In genomic region chr11:17386331-17387084, GRCh38 we compare ENCODE assay signal across 1 cellular context.
A peak's percentile ranks its signal among the peaks of the same experiment; 100 is the strongest.
TF ChIP-seq lines count a peak whose summit lies in the region.

No MANE protein-coding gene starts in this region.

TF ChIP-seq in K562, 482 proteins besides CTCF, POLR2A, EP300 and RAD21 (continued from another document and continues in another):
- TF ChIP-seq ESRRA (IDR thresholded peaks at IDR 0.05; ENCODE audit: borderline replicate concordance, low read depth) (no peak), LCOR (CRISPR knock-in tag; IDR thresholded peaks at IDR 0.05) (no peak), JUND (IDR thresholded peaks at IDR 0.05; ENCODE audit: borderline replicate concordance, low read depth, low read length) (0 out of 2 replicates have a peak, but pooled peaks have one; percentile 13), JUND (tag; IDR thresholded peaks at IDR 0.05; ENCODE audit: borderline replicate concordance, low read depth, low read length) (no peak), CBFB (CRISPR knock-in tag; IDR thresholded peaks at IDR 0.05) (0 out of 2 replicates have a peak, but pooled peaks have one; percentile 38), RB1 (IDR thresholded peaks at IDR 0.05; ENCODE audit: low read depth) (0 out of 2 replicates have a peak, but pooled peaks have one; percentile 14), MED1 (CRISPR knock-in tag; IDR thresholded peaks at IDR 0.05; ENCODE audit: borderline replicate concordance) (no peak), SPI1 (IDR thresholded peaks at IDR 0.05; ENCODE audit: borderline replicate concordance, low read depth, low read length) (no peak), ESRRB (CRISPR knock-in tag; IDR thresholded peaks at IDR 0.05; ENCODE audit: borderline replicate concordance) (no peak), FOXA1 (IDR thresholded peaks at IDR 0.05; ENCODE audit: borderline replicate concordance) (no peak), MXI1 (IDR thresholded peaks at IDR 0.05; ENCODE audit: low read depth, low read length) (no peak), RBFOX2 (IDR thresholded peaks at IDR 0.05; ENCODE audit: low read depth, low read length) (0 out of 2 replicates have a peak, but pooled peaks have one; percentile 17), SMC3 (conservative IDR thresholded peaks at IDR 0.05; ENCODE audit: insufficient read depth, low read depth, low read length) (peak; percentile 70), CREB1 (IDR thresholded peaks at IDR 0.05) (no peak), CREB1 (CRISPR knock-in tag; IDR thresholded peaks at IDR 0.05) (0 out of 2 replicates have a peak, but pooled peaks have one; percentile 21), FOXK2 (conservative IDR thresholded peaks at IDR 0.05 in 1 of 2, IDR thresholded peaks at IDR 0.05 in 1 of 2; ENCODE audit: low read depth in 2 of 2) (0 out of 4 replicates have a peak, but pooled peaks have one; percentile 16 to 29), HDAC2 (IDR thresholded peaks at IDR 0.05) (no peak), ZNF668 (CRISPR knock-in tag; IDR thresholded peaks at IDR 0.05) (no peak), ZNF639 (CRISPR knock-in tag; conservative IDR thresholded peaks at IDR 0.05 in 1 of 2, IDR thresholded peaks at IDR 0.05 in 1 of 2) (no peak), BHLHE40 (IDR thresholded peaks at IDR 0.05; ENCODE audit: low read length) (no peak), L3MBTL2 (IDR thresholded peaks at IDR 0.05) (peak; percentile 74), GABPA (tag; conservative IDR thresholded peaks at IDR 0.05; ENCODE audit: low read depth) (no peak), MEF2A (IDR thresholded peaks at IDR 0.05; ENCODE audit: control insufficient read depth, low read depth, low read length) (peak; percentile 92), RBM15 (IDR thresholded peaks at IDR 0.05; ENCODE audit: insufficient read depth, low read length) (no peak), ZNF445 (CRISPR knock-in tag; IDR thresholded peaks at IDR 0.05; ENCODE audit: low read depth) (no peak), MEF2D (tag; conservative IDR thresholded peaks at IDR 0.05; ENCODE audit: low read depth) (peak; percentile 93), FOXP1 (CRISPR knock-in tag; IDR thresholded peaks at IDR 0.05) (0 out of 2 replicates have a peak, but pooled peaks have one; percentile 42)
- TF ChIP-seq, protein P1, sequence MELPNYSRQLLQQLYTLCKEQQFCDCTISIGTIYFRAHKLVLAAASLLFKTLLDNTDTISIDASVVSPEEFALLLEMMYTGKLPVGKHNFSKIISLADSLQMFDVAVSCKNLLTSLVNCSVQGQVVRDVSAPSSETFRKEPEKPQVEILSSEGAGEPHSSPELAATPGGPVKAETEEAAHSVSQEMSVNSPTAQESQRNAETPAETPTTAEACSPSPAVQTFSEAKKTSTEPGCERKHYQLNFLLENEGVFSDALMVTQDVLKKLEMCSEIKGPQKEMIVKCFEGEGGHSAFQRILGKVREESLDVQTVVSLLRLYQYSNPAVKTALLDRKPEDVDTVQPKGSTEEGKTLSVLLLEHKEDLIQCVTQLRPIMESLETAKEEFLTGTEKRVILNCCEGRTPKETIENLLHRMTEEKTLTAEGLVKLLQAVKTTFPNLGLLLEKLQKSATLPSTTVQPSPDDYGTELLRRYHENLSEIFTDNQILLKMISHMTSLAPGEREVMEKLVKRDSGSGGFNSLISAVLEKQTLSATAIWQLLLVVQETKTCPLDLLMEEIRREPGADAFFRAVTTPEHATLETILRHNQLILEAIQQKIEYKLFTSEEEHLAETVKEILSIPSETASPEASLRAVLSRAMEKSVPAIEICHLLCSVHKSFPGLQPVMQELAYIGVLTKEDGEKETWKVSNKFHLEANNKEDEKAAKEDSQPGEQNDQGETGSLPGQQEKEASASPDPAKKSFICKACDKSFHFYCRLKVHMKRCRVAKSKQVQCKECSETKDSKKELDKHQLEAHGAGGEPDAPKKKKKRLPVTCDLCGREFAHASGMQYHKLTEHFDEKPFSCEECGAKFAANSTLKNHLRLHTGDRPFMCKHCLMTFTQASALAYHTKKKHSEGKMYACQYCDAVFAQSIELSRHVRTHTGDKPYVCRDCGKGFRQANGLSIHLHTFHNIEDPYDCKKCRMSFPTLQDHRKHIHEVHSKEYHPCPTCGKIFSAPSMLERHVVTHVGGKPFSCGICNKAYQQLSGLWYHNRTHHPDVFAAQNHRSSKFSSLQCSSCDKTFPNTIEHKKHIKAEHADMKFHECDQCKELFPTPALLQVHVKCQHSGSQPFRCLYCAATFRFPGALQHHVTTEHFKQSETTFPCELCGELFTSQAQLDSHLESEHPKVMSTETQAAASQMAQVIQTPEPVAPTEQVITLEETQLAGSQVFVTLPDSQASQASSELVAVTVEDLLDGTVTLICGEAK (IDR thresholded peaks at IDR 0.05): no peak
- TF ChIP-seq, protein P1 (CRISPR knock-in tag; IDR thresholded peaks at IDR 0.05): peak; percentile 38; the same call in 1 of the 2 replicates
- TF ChIP-seq, protein P2, sequence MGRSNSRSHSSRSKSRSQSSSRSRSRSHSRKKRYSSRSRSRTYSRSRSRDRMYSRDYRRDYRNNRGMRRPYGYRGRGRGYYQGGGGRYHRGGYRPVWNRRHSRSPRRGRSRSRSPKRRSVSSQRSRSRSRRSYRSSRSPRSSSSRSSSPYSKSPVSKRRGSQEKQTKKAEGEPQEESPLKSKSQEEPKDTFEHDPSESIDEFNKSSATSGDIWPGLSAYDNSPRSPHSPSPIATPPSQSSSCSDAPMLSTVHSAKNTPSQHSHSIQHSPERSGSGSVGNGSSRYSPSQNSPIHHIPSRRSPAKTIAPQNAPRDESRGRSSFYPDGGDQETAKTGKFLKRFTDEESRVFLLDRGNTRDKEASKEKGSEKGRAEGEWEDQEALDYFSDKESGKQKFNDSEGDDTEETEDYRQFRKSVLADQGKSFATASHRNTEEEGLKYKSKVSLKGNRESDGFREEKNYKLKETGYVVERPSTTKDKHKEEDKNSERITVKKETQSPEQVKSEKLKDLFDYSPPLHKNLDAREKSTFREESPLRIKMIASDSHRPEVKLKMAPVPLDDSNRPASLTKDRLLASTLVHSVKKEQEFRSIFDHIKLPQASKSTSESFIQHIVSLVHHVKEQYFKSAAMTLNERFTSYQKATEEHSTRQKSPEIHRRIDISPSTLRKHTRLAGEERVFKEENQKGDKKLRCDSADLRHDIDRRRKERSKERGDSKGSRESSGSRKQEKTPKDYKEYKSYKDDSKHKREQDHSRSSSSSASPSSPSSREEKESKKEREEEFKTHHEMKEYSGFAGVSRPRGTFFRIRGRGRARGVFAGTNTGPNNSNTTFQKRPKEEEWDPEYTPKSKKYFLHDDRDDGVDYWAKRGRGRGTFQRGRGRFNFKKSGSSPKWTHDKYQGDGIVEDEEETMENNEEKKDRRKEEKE (IDR thresholded peaks at IDR 0.05; ENCODE audit: borderline replicate concordance in 1 of 2, control insufficient read depth in 1 of 2, low read depth in 2 of 2, low read length in 1 of 2): no peak
- TF ChIP-seq, protein P3, sequence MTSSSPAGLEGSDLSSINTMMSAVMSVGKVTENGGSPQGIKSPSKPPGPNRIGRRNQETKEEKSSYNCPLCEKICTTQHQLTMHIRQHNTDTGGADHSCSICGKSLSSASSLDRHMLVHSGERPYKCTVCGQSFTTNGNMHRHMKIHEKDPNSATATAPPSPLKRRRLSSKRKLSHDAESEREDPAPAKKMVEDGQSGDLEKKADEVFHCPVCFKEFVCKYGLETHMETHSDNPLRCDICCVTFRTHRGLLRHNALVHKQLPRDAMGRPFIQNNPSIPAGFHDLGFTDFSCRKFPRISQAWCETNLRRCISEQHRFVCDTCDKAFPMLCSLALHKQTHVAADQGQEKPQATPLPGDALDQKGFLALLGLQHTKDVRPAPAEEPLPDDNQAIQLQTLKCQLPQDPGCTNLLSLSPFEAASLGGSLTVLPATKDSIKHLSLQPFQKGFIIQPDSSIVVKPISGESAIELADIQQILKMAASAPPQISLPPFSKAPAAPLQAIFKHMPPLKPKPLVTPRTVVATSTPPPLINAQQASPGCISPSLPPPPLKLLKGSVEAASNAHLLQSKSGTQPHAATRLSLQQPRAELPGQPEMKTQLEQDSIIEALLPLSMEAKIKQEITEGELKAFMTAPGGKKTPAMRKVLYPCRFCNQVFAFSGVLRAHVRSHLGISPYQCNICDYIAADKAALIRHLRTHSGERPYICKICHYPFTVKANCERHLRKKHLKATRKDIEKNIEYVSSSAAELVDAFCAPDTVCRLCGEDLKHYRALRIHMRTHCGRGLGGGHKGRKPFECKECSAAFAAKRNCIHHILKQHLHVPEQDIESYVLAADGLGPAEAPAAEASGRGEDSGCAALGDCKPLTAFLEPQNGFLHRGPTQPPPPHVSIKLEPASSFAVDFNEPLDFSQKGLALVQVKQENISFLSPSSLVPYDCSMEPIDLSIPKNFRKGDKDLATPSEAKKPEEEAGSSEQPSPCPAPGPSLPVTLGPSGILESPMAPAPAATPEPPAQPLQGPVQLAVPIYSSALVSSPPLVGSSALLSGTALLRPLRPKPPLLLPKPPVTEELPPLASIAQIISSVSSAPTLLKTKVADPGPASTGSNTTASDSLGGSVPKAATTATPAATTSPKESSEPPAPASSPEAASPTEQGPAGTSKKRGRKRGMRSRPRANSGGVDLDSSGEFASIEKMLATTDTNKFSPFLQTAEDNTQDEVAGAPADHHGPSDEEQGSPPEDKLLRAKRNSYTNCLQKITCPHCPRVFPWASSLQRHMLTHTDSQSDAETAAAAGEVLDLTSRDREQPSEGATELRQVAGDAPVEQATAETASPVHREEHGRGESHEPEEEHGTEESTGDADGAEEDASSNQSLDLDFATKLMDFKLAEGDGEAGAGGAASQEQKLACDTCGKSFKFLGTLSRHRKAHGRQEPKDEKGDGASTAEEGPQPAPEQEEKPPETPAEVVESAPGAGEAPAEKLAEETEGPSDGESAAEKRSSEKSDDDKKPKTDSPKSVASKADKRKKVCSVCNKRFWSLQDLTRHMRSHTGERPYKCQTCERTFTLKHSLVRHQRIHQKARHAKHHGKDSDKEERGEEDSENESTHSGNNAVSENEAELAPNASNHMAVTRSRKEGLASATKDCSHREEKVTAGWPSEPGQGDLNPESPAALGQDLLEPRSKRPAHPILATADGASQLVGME (CRISPR knock-in tag; IDR thresholded peaks at IDR 0.05): no peak
- TF ChIP-seq, protein P4, sequence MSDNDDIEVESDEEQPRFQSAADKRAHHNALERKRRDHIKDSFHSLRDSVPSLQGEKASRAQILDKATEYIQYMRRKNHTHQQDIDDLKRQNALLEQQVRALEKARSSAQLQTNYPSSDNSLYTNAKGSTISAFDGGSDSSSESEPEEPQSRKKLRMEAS (CRISPR knock-in tag; IDR thresholded peaks at IDR 0.05): peak; percentile 95
- TF ChIP-seq, protein P5, sequence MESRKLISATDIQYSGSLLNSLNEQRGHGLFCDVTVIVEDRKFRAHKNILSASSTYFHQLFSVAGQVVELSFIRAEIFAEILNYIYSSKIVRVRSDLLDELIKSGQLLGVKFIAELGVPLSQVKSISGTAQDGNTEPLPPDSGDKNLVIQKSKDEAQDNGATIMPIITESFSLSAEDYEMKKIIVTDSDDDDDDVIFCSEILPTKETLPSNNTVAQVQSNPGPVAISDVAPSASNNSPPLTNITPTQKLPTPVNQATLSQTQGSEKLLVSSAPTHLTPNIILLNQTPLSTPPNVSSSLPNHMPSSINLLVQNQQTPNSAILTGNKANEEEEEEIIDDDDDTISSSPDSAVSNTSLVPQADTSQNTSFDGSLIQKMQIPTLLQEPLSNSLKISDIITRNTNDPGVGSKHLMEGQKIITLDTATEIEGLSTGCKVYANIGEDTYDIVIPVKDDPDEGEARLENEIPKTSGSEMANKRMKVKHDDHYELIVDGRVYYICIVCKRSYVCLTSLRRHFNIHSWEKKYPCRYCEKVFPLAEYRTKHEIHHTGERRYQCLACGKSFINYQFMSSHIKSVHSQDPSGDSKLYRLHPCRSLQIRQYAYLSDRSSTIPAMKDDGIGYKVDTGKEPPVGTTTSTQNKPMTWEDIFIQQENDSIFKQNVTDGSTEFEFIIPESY (CRISPR knock-in tag; IDR thresholded peaks at IDR 0.05): 0 out of 2 replicates have a peak, but pooled peaks have one; percentile 42
